ENCODE assay signal across 23 cellular contexts in the genomic region with DNA sequence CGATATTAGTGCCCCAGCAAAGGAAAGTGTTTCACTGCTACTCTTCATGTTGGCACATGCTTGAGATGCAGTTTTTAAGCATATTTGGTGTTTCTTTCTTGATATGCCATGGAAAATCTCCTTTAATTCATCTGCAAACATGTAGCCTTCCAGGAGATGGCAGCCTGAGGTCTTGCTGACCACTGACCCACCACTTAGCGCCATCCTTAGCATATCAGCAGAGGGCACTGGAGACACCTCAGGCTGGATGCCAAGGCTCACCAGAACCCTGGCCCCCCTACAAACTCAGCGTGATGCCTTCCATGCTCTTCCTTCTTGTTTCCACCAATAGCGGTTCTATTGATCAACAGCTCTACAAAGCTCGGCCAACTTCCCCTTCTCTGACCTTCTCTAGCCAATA.
DNase-seq lines count a peak whose midpoint lies in the region; ATAC-seq, FAIRE-seq and TF ChIP-seq lines count a peak whose summit lies in the region.
"Had no signal": no experiment of that assay in that cellular context is flagged by ENCODE, and none has a peak within 500 bp of the region (broad histone marks: within the 10 kb centered on the region; RNA-seq: fewer than 3 reads in every experiment).

No MANE protein-coding gene starts in this region.

- H3K4me3 ChIP-seq in GM12865 (ENCODE audit: low read depth, low read length): no peak overlapping the region
- no peak overlapping the region for H3K4me3 ChIP-seq in K562
- H3K4me3 ChIP-seq in mucosa of descending colon: no peak overlapping the region
- no peak overlapping the region for H3K4me3 ChIP-seq in right lobe of liver
- H3K4me3 ChIP-seq: colonic mucosa, psoas muscle had no signal

- H3K36me3 ChIP-seq in K562 (ENCODE audit: control insufficient read depth, insufficient read depth, low read length) (no peaks in the 10 kb centered on the region), mucosa of descending colon (ENCODE audit: low read depth) (no peaks in the 10 kb centered on the region), right lobe of liver (no peaks in the 10 kb centered on the region)
- H3K36me3 ChIP-seq: colonic mucosa had no signal

- H2AFZ ChIP-seq in K562 (ENCODE audit: low read depth, low read length): no peak overlapping the region

- WGBS in K562 (ENCODE audit: insufficient coverage, low coverage, missing lambda C conversion rate): 0% methylated on average over 4 of the region's 5 CpGs
- 46% methylated on average over 4 of the region's 5 CpGs for WGBS in right lobe of liver (ENCODE audit: insufficient coverage, low coverage, low lambda C conversion rate, missing lambda C conversion rate)

- in situ Hi-C loops in K562 (cut with MboI): no loop called here

- H3K27ac ChIP-seq in K562 (ENCODE audit: extremely low read depth, low read depth, low read length) (no peak overlapping the region), right lobe of liver (no peak overlapping the region)
- H3K27ac ChIP-seq: colonic mucosa, psoas muscle had no signal

- ATAC-seq in K562 (no peak), mucosa of descending colon (peak; percentile 23), right lobe of liver (no peak)
- no peak for ATAC-seq in activated T-cell treated with anti-CD3 and anti-CD28 coated beads, Interleukin-2, amount 50 U/mL, for 4 hours
- ATAC-seq: activated CD8-positive, alpha-beta T cell treated with anti-CD3 and anti-CD28 coated beads for 36 hours; activated T-cell treated with anti-CD3 and anti-CD28 coated beads, Interleukin-2, amount 50 U/mL, for 72 hours; HepG2; psoas muscle had no signal

- intact Hi-C loops in K562 (cut with micrococcal nuclease) (no loop called here), mucosa of descending colon (cut with DNase I, micrococcal nuclease) (no loop called here), right lobe of liver (cut with DNase I) (no loop called here)

- H3K4me3 Mint-ChIP-seq in activated T-cell treated with anti-CD3 and anti-CD28 coated beads, Interleukin-2, amount 50 U/mL, for 4 hours: no peak overlapping the region
- H3K4me3 Mint-ChIP-seq: activated CD8-positive, alpha-beta T cell treated with anti-CD3 and anti-CD28 coated beads for 36 hours; activated naive CD4-positive, alpha-beta T cell treated with anti-CD3 and anti-CD28 coated beads, Interleukin-2, amount 50 U/mL, for 24 hours; activated T-cell treated with anti-CD3 and anti-CD28 coated beads, Interleukin-2, amount 50 U/mL, for 72 hours; B cell; nephron progenitor cell had no signal

- no peaks in the 10 kb centered on the region for H3K36me3 Mint-ChIP-seq in activated T-cell treated with anti-CD3 and anti-CD28 coated beads, Interleukin-2, amount 50 U/mL, for 4 hours (ENCODE audit: insufficient read depth)
- H3K36me3 Mint-ChIP-seq: activated naive CD4-positive, alpha-beta T cell treated with anti-CD3 and anti-CD28 coated beads, Interleukin-2, amount 50 U/mL, for 24 hours had no signal

- H3K27me3 ChIP-seq in K562 (ENCODE audit: control insufficient read depth in 2 of 2, insufficient read depth in 2 of 2, low read length in 2 of 2) (no peaks in the 10 kb centered on the region; a peak in 1 of 5 replicates), right lobe of liver (no peaks in the 10 kb centered on the region)
- H3K27me3 ChIP-seq: colonic mucosa had no signal

- no peaks in the 10 kb centered on the region for H3K27me3 Mint-ChIP-seq in activated T-cell treated with anti-CD3 and anti-CD28 coated beads, Interleukin-2, amount 50 U/mL, for 4 hours (ENCODE audit: low read depth)
- H3K27me3 Mint-ChIP-seq: activated CD8-positive, alpha-beta T cell treated with anti-CD3 and anti-CD28 coated beads for 36 hours; activated naive CD4-positive, alpha-beta T cell treated with anti-CD3 and anti-CD28 coated beads, Interleukin-2, amount 50 U/mL, for 24 hours; B cell had no signal

- no peaks in the 10 kb centered on the region for H3K79me2 ChIP-seq in K562 (ENCODE audit: control insufficient read depth, insufficient read depth, low read length)

- POLR2A ChIA-PET in K562 (lab: Yijun Ruan, JAX): no interaction called here

- H4K20me1 ChIP-seq in K562 (replicated peaks; ENCODE audit: control insufficient read depth, insufficient read depth, low read length): no peaks in the 10 kb centered on the region

- no peak overlapping the region for H3K4me2 ChIP-seq in K562 (ENCODE audit: insufficient read depth, low read length)

- H3K9me3 ChIP-seq in K562 (replicated peaks; ENCODE audit: control insufficient read depth, insufficient read depth, low read depth, low read length) (no peaks in the 10 kb centered on the region), mucosa of descending colon (no peaks in the 10 kb centered on the region), right lobe of liver (no peaks in the 10 kb centered on the region)
- H3K9me3 ChIP-seq: colonic mucosa, psoas muscle had no signal

- CTCF ChIA-PET in K562 (lab: Yijun Ruan, JAX; ENCODE audit: low intra/inter-chr PET ratio): interaction anchor here (0.6 kb wide), 1 partner anchor 47 kb away, joined by 3 read pairs; no protein-coding TSS in a partner anchor

- H3K4me1 ChIP-seq in K562 (replicated peaks in 1 of 2; ENCODE audit: control insufficient read depth in 2 of 2, insufficient read depth in 2 of 2, low read length in 2 of 2) (no peaks in the 10 kb centered on the region), mucosa of descending colon (ENCODE audit: low read depth) (no peaks in the 10 kb centered on the region), right lobe of liver (no peaks in the 10 kb centered on the region)
- H3K4me1 ChIP-seq: colonic mucosa, psoas muscle had no signal

- no peak overlapping the region for H3K9ac ChIP-seq in K562 (ENCODE audit: insufficient read depth in 1 of 2, low read depth in 2 of 2, low read length in 2 of 2)

- no peaks in the 10 kb centered on the region for H3K9me1 ChIP-seq in K562 (ENCODE audit: control insufficient read depth, insufficient read depth, low read length)

- no peak for TF ChIP-seq EP300 in K562 (IDR thresholded peaks at IDR 0.05; ENCODE audit: low read length)

- TF ChIP-seq POLR2A in K562 (conservative IDR thresholded peaks at IDR 0.05) (no peak), right lobe of liver (IDR thresholded peaks at IDR 0.05) (no peak)

- 0 out of 4 replicates have a peak, but pooled peaks of 1 of the 2 experiments have one; percentile 9 for TF ChIP-seq RAD21 in K562 (CRISPR knock-in tag; conservative IDR thresholded peaks at IDR 0.05 in 1 of 2, IDR thresholded peaks at IDR 0.05 in 1 of 2)

- H3K4me1 Mint-ChIP-seq in activated T-cell treated with anti-CD3 and anti-CD28 coated beads, Interleukin-2, amount 50 U/mL, for 4 hours (ENCODE audit: low read depth): no peaks in the 10 kb centered on the region
- H3K4me1 Mint-ChIP-seq: activated naive CD4-positive, alpha-beta T cell treated with anti-CD3 and anti-CD28 coated beads, Interleukin-2, amount 50 U/mL, for 24 hours; B cell had no signal

- no peak for FAIRE-seq in K562 (lab: Jason Lieb, UNC)
- FAIRE-seq: G401.6, HepG2, small intestine had no signal

- DNase-seq in GM12865 (ENCODE audit: low read depth): peak; percentile 41
- peak; percentile 33 for DNase-seq in NCI-H524 treated with DMSO at 0.1 percent for 48 hours (lab: John Stamatoyannopoulos, UW)
- peak in 1 of 4 experiments; percentile 3 for DNase-seq in K562 (ENCODE audit: extremely low read depth in 1 of 4, low spot score in 3 of 4)
- DNase-seq in mucosa of descending colon: no peak
- DNase-seq in activated T-cell treated with anti-CD3 and anti-CD28 coated beads, Interleukin-2, amount 50 U/mL, for 4 hours: no peak
- DNase-seq in NCI-H2171 treated with DMSO at 0.1 percent for 48 hours (lab: John Stamatoyannopoulos, UW): no peak
- DNase-seq in right lobe of liver: no peak
- no peak for DNase-seq in LoVo (ENCODE audit: low spot score)
- DNase-seq: activated CD8-positive, alpha-beta T cell treated with anti-CD3 and anti-CD28 coated beads for 36 hours; activated T-cell treated with anti-CD3 and anti-CD28 coated beads, Interleukin-2, amount 50 U/mL, for 72 hours; colonic mucosa; COR-L47; hippocampal formation; kidney glomerular epithelial cell; NCI-H2107; nephron progenitor cell; psoas muscle; small intestine; stimulated activated CD4-positive, alpha-beta T cell treated with anti-CD3 and anti-CD28 coated beads, Interleukin-4, amount 100 ng/mL, for 1 hour had no signal

- H3K9me3 Mint-ChIP-seq in activated T-cell treated with anti-CD3 and anti-CD28 coated beads, Interleukin-2, amount 50 U/mL, for 4 hours: no peaks in the 10 kb centered on the region
- H3K9me3 Mint-ChIP-seq: activated CD8-positive, alpha-beta T cell treated with anti-CD3 and anti-CD28 coated beads for 36 hours; activated naive CD4-positive, alpha-beta T cell treated with anti-CD3 and anti-CD28 coated beads, Interleukin-2, amount 50 U/mL, for 24 hours; activated T-cell treated with anti-CD3 and anti-CD28 coated beads, Interleukin-2, amount 50 U/mL, for 72 hours; nephron progenitor cell had no signal

- peak; percentile 21 for TF ChIP-seq CTCF in GM12865 (IDR thresholded peaks at IDR 0.05; ENCODE audit: insufficient read depth, low read depth, low read length, missing control alignments)
- peak; percentile 27 to 80 (median 46); a peak in 4 of 6 replicates for TF ChIP-seq CTCF in K562 (IDR thresholded peaks at IDR 0.05 in 2 of 3, conservative IDR thresholded peaks at IDR 0.05 in 1 of 3; ENCODE audit: insufficient read depth in 2 of 3, low read depth in 1 of 3, low read length in 3 of 3)
- no peak for TF ChIP-seq CTCF in mucosa of descending colon (IDR thresholded peaks at IDR 0.05)
- no peak for TF ChIP-seq CTCF in right lobe of liver (IDR thresholded peaks at IDR 0.05)

- no TSS peak for BruUV-seq in K562 (replicated peaks; lab: Mats Ljungman, UMichigan)

TF ChIP-seq in K562, 482 proteins besides CTCF, POLR2A, EP300 and RAD21 (continues in another document):
- TF ChIP-seq ATF3 (IDR thresholded peaks at IDR 0.05) (no peak), ATF3 (CRISPR knock-in tag; conservative IDR thresholded peaks at IDR 0.05) (no peak), CREB3L1 (IDR thresholded peaks at IDR 0.05; ENCODE audit: borderline replicate concordance, low read depth) (no peak)

Comparison
In these comparisons a context has a peak if more than half of its experiments do, and no peak if none do; other contexts are left out.
1. DNase-seq: peak in GM12865 (single experiment) and NCI-H524 treated with DMSO at 0.1 percent for 48 hours (single experiment); none in mucosa of descending colon (0 of 3), activated T-cell treated with anti-CD3 and anti-CD28 coated beads, Interleukin-2, amount 50 U/mL, for 4 hours (single experiment), NCI-H2171 treated with DMSO at 0.1 percent for 48 hours (single experiment), right lobe of liver (0 of 3) and LoVo (single experiment).
2. CTCF ChIP-seq: peak in GM12865 (single experiment) and K562 (3 of 3); none in mucosa of descending colon (single experiment) and right lobe of liver (0 of 4).